ENCODE assay signal across 20 cellular contexts in the genomic region with DNA sequence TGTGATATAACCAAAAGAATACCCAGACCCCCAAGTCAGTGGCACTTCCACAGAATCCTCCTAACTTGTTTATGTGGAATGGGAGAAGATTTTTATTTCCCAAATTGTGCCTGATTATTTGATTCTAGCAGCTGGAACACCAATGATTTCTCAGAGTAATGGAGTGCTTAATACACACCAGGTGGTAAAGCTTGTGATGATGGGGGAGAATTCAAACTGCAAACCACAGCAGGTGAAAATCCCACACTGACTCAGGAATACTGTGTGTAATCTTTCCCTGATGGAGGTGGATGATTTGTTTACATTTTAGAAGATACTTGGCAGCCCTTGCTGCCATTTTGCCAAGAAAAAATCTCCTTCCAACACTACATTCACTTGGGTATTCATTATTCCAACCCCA.
A peak's percentile ranks its signal among the peaks of the same experiment; 100 is the strongest.
DNase-seq lines count a peak whose midpoint lies in the region.
"Had no signal": no experiment of that assay in that cellular context is flagged by ENCODE, and none has a peak within 500 bp of the region (broad histone marks: within the 10 kb centered on the region; RNA-seq: fewer than 3 reads in every experiment).

No MANE protein-coding gene starts in this region.

- no peaks in the 10 kb centered on the region for H3K4me1 Mint-ChIP-seq in activated T-helper 1 cell treated with anti-CD3 and anti-CD28 coated beads, Interleukin-12 subunit alpha, Interleukin-12 subunit beta, Interleukin-2, Interleukin-4 antibody, amounts not matched to agents 30 ng/mL and 10 ng/mL and 1 ng/mL, durations not matched to agents 14 hours and 24 hours and 36 hours (ENCODE audit: low read depth)
- H3K4me1 Mint-ChIP-seq: activated T-helper 17 cell treated with anti-CD3 and anti-CD28 coated beads, Interleukin-2, amount 50 U/mL, for 72 hours; CD14-positive monocyte; IgD-negative memory B cell had no signal

- H3K9me3 Mint-ChIP-seq in activated T-helper 1 cell treated with anti-CD3 and anti-CD28 coated beads, Interleukin-12 subunit alpha, Interleukin-12 subunit beta, Interleukin-2, Interleukin-4 antibody, amounts not matched to agents 30 ng/mL and 10 ng/mL and 1 ng/mL, durations not matched to agents 14 hours and 24 hours and 36 hours, result peaks cover 4% of the 10 kb centered on the region

- no peaks in the 10 kb centered on the region for H3K36me3 Mint-ChIP-seq in activated T-helper 1 cell treated with anti-CD3 and anti-CD28 coated beads, Interleukin-12 subunit alpha, Interleukin-12 subunit beta, Interleukin-2, Interleukin-4 antibody, amounts not matched to agents 30 ng/mL and 10 ng/mL and 1 ng/mL, durations not matched to agents 14 hours and 24 hours and 36 hours (ENCODE audit: low read depth)
- H3K36me3 Mint-ChIP-seq: CD14-positive monocyte, IgD-negative memory B cell had no signal

- no peaks in the 10 kb centered on the region for H3K27me3 Mint-ChIP-seq in activated T-helper 1 cell treated with anti-CD3 and anti-CD28 coated beads, Interleukin-12 subunit alpha, Interleukin-12 subunit beta, Interleukin-2, Interleukin-4 antibody, amounts not matched to agents 30 ng/mL and 10 ng/mL and 1 ng/mL, durations not matched to agents 14 hours and 24 hours and 36 hours (ENCODE audit: insufficient read depth)
- H3K27me3 Mint-ChIP-seq: activated T-helper 17 cell treated with anti-CD3 and anti-CD28 coated beads, Interleukin-2, amount 50 U/mL, for 72 hours; IgD-negative memory B cell had no signal

- intact Hi-C loops in activated T-helper 1 cell treated with anti-CD3 and anti-CD28 coated beads, Interleukin-12 subunit alpha, Interleukin-12 subunit beta, Interleukin-2, Interleukin-4 antibody, amounts not matched to agents 30 ng/mL and 10 ng/mL and 1 ng/mL, durations not matched to agents 14 hours and 24 hours and 36 hours (cut with micrococcal nuclease), result no loop called here

- H3K4me3 Mint-ChIP-seq in activated T-helper 1 cell treated with anti-CD3 and anti-CD28 coated beads, Interleukin-12 subunit alpha, Interleukin-12 subunit beta, Interleukin-2, Interleukin-4 antibody, amounts not matched to agents 30 ng/mL and 10 ng/mL and 1 ng/mL, durations not matched to agents 14 hours and 24 hours and 36 hours, result no peak overlapping the region
- H3K4me3 Mint-ChIP-seq: activated T-helper 17 cell treated with anti-CD3 and anti-CD28 coated beads, Interleukin-2, amount 50 U/mL, for 72 hours; CD14-positive monocyte had no signal

- H3K27ac Mint-ChIP-seq in activated T-helper 1 cell treated with anti-CD3 and anti-CD28 coated beads, Interleukin-12 subunit alpha, Interleukin-12 subunit beta, Interleukin-2, Interleukin-4 antibody, amounts not matched to agents 30 ng/mL and 10 ng/mL and 1 ng/mL, durations not matched to agents 14 hours and 24 hours and 36 hours, result no peak overlapping the region
- H3K27ac Mint-ChIP-seq: activated naive CD4-positive, alpha-beta T cell treated with anti-CD3 and anti-CD28 coated beads, Interleukin-2, amount 50 U/mL, for 72 hours; activated T-helper 17 cell treated with anti-CD3 and anti-CD28 coated beads, Interleukin-2, amount 50 U/mL, for 72 hours; CD14-positive monocyte; IgD-negative memory B cell had no signal

- peak; percentile 74 for DNase-seq in DMS79 treated with DMSO at 0.1 percent for 48 hours (lab: John Stamatoyannopoulos, UW)
- DNase-seq in NCI-H1092 treated with DMSO at 0.1 percent for 48 hours (lab: John Stamatoyannopoulos, UW), result peak; percentile 88
- DNase-seq in NCI-H345 treated with DMSO at 0.1 percent for 48 hours (lab: John Stamatoyannopoulos, UW; ENCODE audit: unreplicated experiment), result peak; percentile 39
- peak; percentile 41 for DNase-seq in myocyte (ENCODE audit: low read depth)
- no peak for DNase-seq in activated T-helper 1 cell treated with anti-CD3 and anti-CD28 coated beads, Interleukin-12 subunit alpha, Interleukin-12 subunit beta, Interleukin-2, Interleukin-4 antibody, amounts not matched to agents 30 ng/mL and 10 ng/mL and 1 ng/mL, durations not matched to agents 14 hours and 24 hours and 36 hours (ENCODE audit: low spot score)
- no peak for DNase-seq in stimulated activated naive CD4-positive, alpha-beta T cell (lab: John Stamatoyannopoulos, UW)
- no peak for DNase-seq in RPMI8226
- DNase-seq: activated CD4-positive, alpha-beta T cell treated with anti-CD3 and anti-CD28 coated beads, Interleukin-2, amount 50 U/mL, for 1 hour; anterior cingulate cortex; central memory CD4-positive, alpha-beta T cell; head of caudate nucleus; lower lobe of right lung; NCI-H1694 treated with DMSO at 0.1 percent for 48 hours; NCI-H774; posterior cingulate gyrus; trophoblast cell had no signal

Comparison
In these comparisons a context has a peak if more than half of its experiments do, and no peak if none do; other contexts are left out.
1. DNase-seq: peak in DMS79 treated with DMSO at 0.1 percent for 48 hours (single experiment), NCI-H1092 treated with DMSO at 0.1 percent for 48 hours (single experiment), NCI-H345 treated with DMSO at 0.1 percent for 48 hours (single experiment) and myocyte (single experiment); none in activated T-helper 1 cell treated with anti-CD3 and anti-CD28 coated beads, Interleukin-12 subunit alpha, Interleukin-12 subunit beta, Interleukin-2, Interleukin-4 antibody, amounts not matched to agents 30 ng/mL and 10 ng/mL and 1 ng/mL, durations not matched to agents 14 hours and 24 hours and 36 hours (single experiment), stimulated activated naive CD4-positive, alpha-beta T cell (0 of 6) and RPMI8226 (single experiment).